In the genomic region with DNA sequence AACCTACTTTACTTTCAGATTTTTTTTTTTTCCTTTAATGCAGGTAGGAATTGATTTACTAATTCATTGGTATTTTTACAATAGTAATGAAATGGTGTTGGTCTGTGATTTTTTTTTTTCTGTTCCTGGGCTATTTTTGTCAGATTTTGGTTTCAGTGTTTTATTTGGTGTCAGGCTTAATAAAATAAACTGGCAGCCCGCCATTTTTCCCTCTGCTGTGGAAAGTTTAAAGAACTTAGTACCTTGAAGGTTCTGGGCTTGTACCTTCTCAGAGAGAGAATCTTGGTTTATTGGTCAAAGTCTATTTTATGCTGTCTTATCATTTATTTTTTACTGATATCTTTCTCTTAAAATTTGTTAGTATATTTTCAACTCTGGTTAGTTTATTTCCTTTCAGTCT, we compare ENCODE assay signal across 18 cellular contexts.
DNase-seq lines count a peak whose midpoint lies in the region; ATAC-seq, FAIRE-seq and TF ChIP-seq lines count a peak whose summit lies in the region.
"Had no signal": no experiment of that assay in that cellular context is flagged by ENCODE, and none has a peak within 500 bp of the region (broad histone marks: within the 10 kb centered on the region; RNA-seq: fewer than 3 reads in every experiment).

No MANE protein-coding gene starts in this region.

- H3K36me3 ChIP-seq in K562 (ENCODE audit: control insufficient read depth, insufficient read depth, low read length) (no peaks in the 10 kb centered on the region; the same call in 2 of the 3 replicates), kidney (ENCODE audit: control insufficient read depth in 1 of 2, insufficient read depth in 2 of 2, low read length in 2 of 2) (no peaks in the 10 kb centered on the region), thyroid gland (no peaks in the 10 kb centered on the region)

- CTCF ChIA-PET in K562 (lab: Yijun Ruan, JAX; ENCODE audit: low intra/inter-chr PET ratio), result no interaction called here

- H3K4me1 ChIP-seq in K562 (replicated peaks in 1 of 2; ENCODE audit: control insufficient read depth in 2 of 2, insufficient read depth in 2 of 2, low read length in 2 of 2) (no peaks in the 10 kb centered on the region; a peak in 2 of 5 replicates), kidney (ENCODE audit: control insufficient read depth in 1 of 2, insufficient read depth in 1 of 2, low read depth in 1 of 2, low read length in 2 of 2) (no peaks in the 10 kb centered on the region), thyroid gland (peaks cover 3 to 10% of the 10 kb centered on the region in 2 donors)

- FAIRE-seq in GM19239 (lab: Jason Lieb, UNC) (peak; percentile 44), K562 (lab: Jason Lieb, UNC) (no peak), kidney (lab: Jason Lieb, UNC) (peak; percentile 42), H54 (lab: Jason Lieb, UNC) (no peak)

- H3K27me3 ChIP-seq in K562 (ENCODE audit: control insufficient read depth in 2 of 2, insufficient read depth in 2 of 2, low read length in 2 of 2) (no peaks in the 10 kb centered on the region), thyroid gland (no peaks in the 10 kb centered on the region)
- H3K27me3 ChIP-seq: BLaER1 treated with 17β-estradiol and CSF1 and Interleukin-3, amounts not matched to agents 10 nM and 100 nM had no signal

- no peaks in the 10 kb centered on the region for H3K9me1 ChIP-seq in K562 (ENCODE audit: control insufficient read depth, insufficient read depth, low read length)

- no TSS peak for BruUV-seq in K562 (replicated peaks; lab: Mats Ljungman, UMichigan)

- 69% methylated on average over 1 of the region's 1 CpG for WGBS in K562 (ENCODE audit: insufficient coverage, low coverage, missing lambda C conversion rate)
- 67 to 83% methylated on average over 1 of the region's 1 CpG for WGBS in thyroid gland, 2 donors

- DNase-seq in GM19239 (ENCODE audit: insufficient read length, low spot score) (no peak), K562 (ENCODE audit: extremely low read depth in 1 of 4, low spot score in 3 of 4) (no peak), kidney (no peak), thyroid gland (peak; percentile 57 to 59), H54 (ENCODE audit: insufficient read length, low spot score) (no peak), NCI-H1436 (lab: John Stamatoyannopoulos, UW) (no peak)
- DNase-seq: 8988T; Calu3; CD8-positive, alpha-beta T cell; DMS79 treated with DMSO at 0.1 percent for 48 hours; GF-D8; H7; HFFc6 had no signal

- H3K79me2 ChIP-seq in K562 (ENCODE audit: control insufficient read depth, insufficient read depth, low read length), result no peaks in the 10 kb centered on the region

- POLR2A ChIA-PET in K562 (lab: Yijun Ruan, JAX), result no interaction called here

- no peak overlapping the region for H3K27ac ChIP-seq in K562 (ENCODE audit: extremely low read depth, low read depth, low read length)
- H3K27ac ChIP-seq in kidney (ENCODE audit: low read depth in 2 of 2, low read length in 2 of 2), result no peak overlapping the region
- H3K27ac ChIP-seq in thyroid gland, result peak overlapping the region; percentile 10 to 49 (median 27)
- H3K27ac ChIP-seq: BLaER1 treated with 17β-estradiol and CSF1 and Interleukin-3, amounts not matched to agents 10 nM and 100 nM; HL-60 had no signal

- no peaks in the 10 kb centered on the region for H3K9me3 ChIP-seq in K562 (replicated peaks; ENCODE audit: control insufficient read depth, insufficient read depth, low read depth, low read length)
- no peaks in the 10 kb centered on the region for H3K9me3 ChIP-seq in kidney (ENCODE audit: control insufficient read depth in 1 of 2, low read length in 2 of 2)
- H3K9me3 ChIP-seq in thyroid gland, result no peaks in the 10 kb centered on the region

- H2AFZ ChIP-seq in K562 (ENCODE audit: low read depth, low read length), result no peak overlapping the region
- H2AFZ ChIP-seq: GM23338 had no signal

- H4K20me1 ChIP-seq in K562 (replicated peaks; ENCODE audit: control insufficient read depth, insufficient read depth, low read length), result no peaks in the 10 kb centered on the region
- H4K20me1 ChIP-seq: BLaER1 treated with 17β-estradiol and CSF1 and Interleukin-3, amounts not matched to agents 10 nM and 100 nM had no signal

- H3K4me2 ChIP-seq in K562 (ENCODE audit: insufficient read depth, low read length), result no peak overlapping the region
- H3K4me2 ChIP-seq: BLaER1 treated with 17β-estradiol and CSF1 and Interleukin-3, amounts not matched to agents 10 nM and 100 nM; GM23338 had no signal

- H3K4me3 ChIP-seq in K562 (no peak overlapping the region), kidney (ENCODE audit: low read length in 2 of 2) (no peak overlapping the region), thyroid gland (replicated peaks in 1 of 3) (no peak overlapping the region)
- H3K4me3 ChIP-seq: BLaER1 treated with 17β-estradiol and CSF1 and Interleukin-3, amounts not matched to agents 10 nM and 100 nM; GM23338 had no signal

- ATAC-seq in K562 (no peak), GM18873 (IDR thresholded peaks at IDR 0.05; ENCODE audit: low FRiP score, unreplicated experiment) (no peak)
- ATAC-seq: CD8-positive, alpha-beta T cell; GM23338; HCT116 had no signal

- no peak for TF ChIP-seq RAD21 in K562 (CRISPR knock-in tag; conservative IDR thresholded peaks at IDR 0.05 in 1 of 2, IDR thresholded peaks at IDR 0.05 in 1 of 2)

- no peak for TF ChIP-seq CTCF in K562 (IDR thresholded peaks at IDR 0.05 in 2 of 3, conservative IDR thresholded peaks at IDR 0.05 in 1 of 3; ENCODE audit: insufficient read depth in 2 of 3, low read depth in 1 of 3, low read length in 3 of 3)
- no peak for TF ChIP-seq CTCF in kidney (IDR thresholded peaks at IDR 0.05; ENCODE audit: borderline replicate concordance, extremely low read depth, insufficient read depth)
- no peak for TF ChIP-seq CTCF in thyroid gland (IDR thresholded peaks at IDR 0.05)

- no peak for TF ChIP-seq POLR2A in K562 (conservative IDR thresholded peaks at IDR 0.05)
- TF ChIP-seq POLR2A in thyroid gland (IDR thresholded peaks at IDR 0.05), result no peak
- no peak for TF ChIP-seq POLR2A in H54 (IDR thresholded peaks at IDR 0.05; ENCODE audit: low read depth, low read length)

- TF ChIP-seq EP300 in K562 (IDR thresholded peaks at IDR 0.05; ENCODE audit: low read length), result no peak

- intact Hi-C loops in K562 (cut with micrococcal nuclease), result no loop called here
- intact Hi-C loops in kidney (cut with DNase I), result no loop called here
- intact Hi-C loops in thyroid gland (cut with DNase I), result no loop called here

- in situ Hi-C loops in K562 (cut with MboI), result no loop called here

- H3K9ac ChIP-seq in K562 (ENCODE audit: insufficient read depth in 1 of 2, low read depth in 2 of 2, low read length in 2 of 2) (no peak overlapping the region), kidney (ENCODE audit: low read length in 2 of 2) (no peak overlapping the region)
- H3K9ac ChIP-seq: BLaER1 treated with 17β-estradiol and CSF1 and Interleukin-3, amounts not matched to agents 10 nM and 100 nM had no signal

TF ChIP-seq in K562, 482 proteins besides CTCF, POLR2A, EP300 and RAD21:
- TF ChIP-seq ZNF316 (IDR thresholded peaks at IDR 0.05) (peak; percentile 36; the same call in 1 of the 2 replicates), NFIC (IDR thresholded peaks at IDR 0.05) (peak; percentile 31; the same call in 1 of the 2 replicates), FOXA3 (CRISPR knock-in tag; conservative IDR thresholded peaks at IDR 0.05 in 1 of 2, IDR thresholded peaks at IDR 0.05 in 1 of 2) (no peak), NFE2 (IDR thresholded peaks at IDR 0.05; ENCODE audit: low read depth) (no peak)
- TF ChIP-seq, protein P1, sequence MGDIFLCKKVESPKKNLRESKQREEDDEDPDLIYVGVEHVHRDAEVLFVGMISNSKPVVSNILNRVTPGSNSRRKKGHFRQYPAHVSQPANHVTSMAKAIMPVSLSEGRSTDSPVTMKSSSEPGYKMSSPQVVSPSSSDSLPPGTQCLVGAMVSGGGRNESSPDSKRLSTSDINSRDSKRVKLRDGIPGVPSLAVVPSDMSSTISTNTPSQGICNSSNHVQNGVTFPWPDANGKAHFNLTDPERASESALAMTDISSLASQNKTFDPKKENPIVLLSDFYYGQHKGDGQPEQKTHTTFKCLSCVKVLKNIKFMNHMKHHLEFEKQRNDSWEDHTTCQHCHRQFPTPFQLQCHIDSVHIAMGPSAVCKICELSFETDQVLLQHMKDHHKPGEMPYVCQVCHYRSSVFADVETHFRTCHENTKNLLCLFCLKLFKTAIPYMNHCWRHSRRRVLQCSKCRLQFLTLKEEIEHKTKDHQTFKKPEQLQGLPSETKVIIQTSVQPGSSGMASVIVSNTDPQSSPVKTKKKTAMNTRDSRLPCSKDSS (IDR thresholded peaks at IDR 0.05; ENCODE audit: low read depth, partially characterized antibody), result no peak

Comparison
In these comparisons a context has a peak if more than half of its experiments do, and no peak if none do; other contexts are left out.
1. DNase-seq: peak in thyroid gland (2 of 2); none in GM19239 (single experiment), K562 (0 of 4), kidney (single experiment), H54 (single experiment) and NCI-H1436 (single experiment).
2. H3K27ac ChIP-seq: peak in thyroid gland (3 of 3); none in K562 (single experiment) and kidney (0 of 2).